Comparison of ENCODE assay signal across 10 cellular contexts in the genomic region with DNA sequence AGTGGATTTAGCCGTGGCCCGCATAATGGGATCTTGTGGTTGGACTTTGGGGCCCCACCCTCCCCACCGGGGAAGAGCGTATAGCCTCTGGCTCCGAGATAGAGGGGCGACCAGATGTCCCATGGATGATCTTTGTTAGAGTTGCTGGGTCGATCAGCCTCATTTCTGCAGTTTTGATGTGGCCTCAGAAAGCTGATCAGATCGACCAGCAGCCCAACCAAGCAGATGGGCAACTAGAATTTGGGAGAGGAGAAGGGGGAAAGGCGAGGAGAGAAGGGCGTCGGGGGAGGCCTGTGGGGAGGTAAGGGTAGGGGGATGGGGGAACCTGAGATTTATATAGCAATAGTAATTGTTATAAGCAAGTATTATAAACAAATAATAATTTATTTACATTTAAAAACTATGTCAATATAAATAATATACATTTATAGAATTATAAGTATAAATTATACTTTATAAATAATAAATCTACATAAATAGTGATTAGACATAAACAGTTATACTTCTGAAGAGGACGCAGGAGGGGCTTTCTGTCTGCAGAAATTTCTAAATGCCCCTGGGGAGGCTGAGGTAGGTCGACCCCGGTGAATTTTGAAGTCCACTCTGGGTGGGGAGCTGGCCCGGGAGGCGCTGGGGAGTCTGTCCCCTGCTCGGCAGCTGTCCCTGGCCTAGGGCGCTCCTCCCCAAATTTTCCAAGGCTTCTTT.
DNase-seq lines count a peak whose midpoint lies in the region; ATAC-seq and TF ChIP-seq lines count a peak whose summit lies in the region.
"Had no signal": no experiment of that assay in that cellular context is flagged by ENCODE, and none has a peak within 500 bp of the region (broad histone marks: within the 10 kb centered on the region; RNA-seq: fewer than 3 reads in every experiment).

No MANE protein-coding gene starts in this region.

- H3K36me3 Mint-ChIP-seq in activated T-cell treated with anti-CD3 and anti-CD28 coated beads, Interleukin-2, amount 50 U/mL, for 24 hours (ENCODE audit: low read depth) = no peaks in the 10 kb centered on the region

- H3K36me3 ChIP-seq in PC-9 (ENCODE audit: low read depth) (no peaks in the 10 kb centered on the region), hepatocyte (replicated peaks; ENCODE audit: insufficient read depth, low read depth) (no peaks in the 10 kb centered on the region), skeletal muscle tissue (ENCODE audit: control insufficient read depth in 3 of 3, insufficient read depth in 3 of 3, low read length in 3 of 3) (no peaks in the 10 kb centered on the region)
- H3K36me3 ChIP-seq: neutrophil, tibial artery had no signal

- H3K27ac Mint-ChIP-seq in activated T-cell treated with anti-CD3 and anti-CD28 coated beads, Interleukin-2, amount 50 U/mL, for 24 hours = no peak overlapping the region

- DNase-seq in activated T-cell treated with anti-CD3 and anti-CD28 coated beads, Interleukin-2, amount 50 U/mL, for 24 hours = no peak
- DNase-seq in activated T-cell treated with anti-CD3 and anti-CD28 coated beads, Interleukin-2, amount 50 U/mL, for 48 hours = no peak
- DNase-seq in PC-9 (no peak), hepatocyte (ENCODE audit: low spot score) (no peak), DMS53 treated with DMSO at 0.1 percent for 48 hours (lab: John Stamatoyannopoulos, UW; ENCODE audit: unreplicated experiment) (no peak)
- no peak for DNase-seq in stimulated activated CD4-positive, alpha-beta T cell treated with anti-CD3 and anti-CD28 coated beads, Interleukin-2, amount 100 ng/mL, for 24 hours

- H3K27ac ChIP-seq in PC-9 (no peak overlapping the region), hepatocyte (no peak overlapping the region), skeletal muscle tissue (ENCODE audit: low read depth, low read length) (peak overlapping the region; percentile 54)
- H3K27ac ChIP-seq: neutrophil had no signal

- H3K4me3 Mint-ChIP-seq in activated T-cell treated with anti-CD3 and anti-CD28 coated beads, Interleukin-2, amount 50 U/mL, for 24 hours = peak overlapping the region; percentile 23

- TF ChIP-seq CTCF in PC-9 (conservative IDR thresholded peaks at IDR 0.05) (no peak), hepatocyte (IDR thresholded peaks at IDR 0.05; ENCODE audit: poor library complexity) (no peak)

- peak overlapping the region; percentile 49; the same call in 1 of the 2 replicates for H3K4me3 ChIP-seq in PC-9
- H3K4me3 ChIP-seq in hepatocyte = no peak overlapping the region
- peak overlapping the region in 2 of 3 donors; percentile 51 to 54 for H3K4me3 ChIP-seq in skeletal muscle tissue (ENCODE audit: low read length in 3 of 3)

- peak overlapping the region; percentile 83 for H3K4me2 ChIP-seq in PC-9
- H3K4me2 ChIP-seq in hepatocyte = peak overlapping the region; percentile 76

- no peaks in the 10 kb centered on the region for H4K20me1 ChIP-seq in PC-9 (ENCODE audit: insufficient read depth)
- no peaks in the 10 kb centered on the region for H4K20me1 ChIP-seq in hepatocyte (ENCODE audit: insufficient read depth, poor library complexity, severe bottlenecking)

- H2AFZ ChIP-seq in PC-9 (peak overlapping the region; percentile 82), hepatocyte (peak overlapping the region; percentile 58)

- 77% methylated on average over 18 of the region's 18 CpGs for WGBS in hepatocyte (ENCODE audit: low lambda C conversion rate, missing lambda C conversion rate)

- intact Hi-C loops in PC-9 (cut with micrococcal nuclease; ENCODE audit: unreplicated experiment) = loop anchor here (2.0 kb wide), 1 partner anchor 394 kb away; no protein-coding TSS in a partner anchor

- POLR2A ChIA-PET in PC-9 (lab: Charles Lee; ENCODE audit: unreplicated experiment) = no interaction called here

- ATAC-seq in GM18907 (IDR thresholded peaks at IDR 0.05; ENCODE audit: unreplicated experiment) = no peak

- peaks cover 44% of the 10 kb centered on the region for H3K27me3 Mint-ChIP-seq in activated T-cell treated with anti-CD3 and anti-CD28 coated beads, Interleukin-2, amount 50 U/mL, for 24 hours

- no peaks in the 10 kb centered on the region for H3F3A ChIP-seq in PC-9 (ENCODE audit: insufficient read depth, low read depth)

- H3K9me2 ChIP-seq in PC-9 (ENCODE audit: insufficient read depth) (no peaks in the 10 kb centered on the region), hepatocyte (replicated peaks; ENCODE audit: insufficient read depth) (no peaks in the 10 kb centered on the region)

- CTCF ChIA-PET in PC-9 (lab: Charles Lee) = interaction anchor here (0.6 to 3.2 kb wide), 7 partner anchors 19 to 940 kb away, joined by 3 to 15 read pairs (median 6); no protein-coding TSS in a partner anchor

- no peaks in the 10 kb centered on the region for H3K79me2 ChIP-seq in PC-9 (ENCODE audit: low read depth)
- no peaks in the 10 kb centered on the region for H3K79me2 ChIP-seq in hepatocyte

- no TSS peak for BruUV-seq in PC-9 (replicated peaks; lab: Mats Ljungman, UMichigan)

- H3K4me1 Mint-ChIP-seq in activated T-cell treated with anti-CD3 and anti-CD28 coated beads, Interleukin-2, amount 50 U/mL, for 24 hours (ENCODE audit: low read depth) = peaks cover 19% of the 10 kb centered on the region

- H3K9me3 ChIP-seq in PC-9 (ENCODE audit: insufficient read depth, low read depth) (no peaks in the 10 kb centered on the region), hepatocyte (ENCODE audit: low read depth) (no peaks in the 10 kb centered on the region), skeletal muscle tissue (ENCODE audit: control insufficient read depth in 3 of 3, low read length in 3 of 3) (no peaks in the 10 kb centered on the region)
- H3K9me3 ChIP-seq: neutrophil, tibial artery had no signal

- H3K9ac ChIP-seq in skeletal muscle tissue (ENCODE audit: low read depth in 1 of 3, low read length in 3 of 3) = peak overlapping the region; percentile 51 to 72 (median 64)

- H3K27me3 ChIP-seq in PC-9 (ENCODE audit: insufficient read depth, low read depth) = peaks cover 25% of the 10 kb centered on the region
- peaks cover 16% of the 10 kb centered on the region for H3K27me3 ChIP-seq in hepatocyte
- H3K27me3 ChIP-seq in skeletal muscle tissue (ENCODE audit: control insufficient read depth in 3 of 3, insufficient read depth in 3 of 3, low read length in 3 of 3) = no peaks in the 10 kb centered on the region
- H3K27me3 ChIP-seq: tibial artery had no signal

- no peaks in the 10 kb centered on the region for H3K9me3 Mint-ChIP-seq in activated T-cell treated with anti-CD3 and anti-CD28 coated beads, Interleukin-2, amount 50 U/mL, for 24 hours

- H3K4me1 ChIP-seq in PC-9 (replicated peaks; ENCODE audit: insufficient read depth) = 0 out of 2 replicates have a peak, but pooled peaks cover 3% of the 10 kb centered on the region
- H3K4me1 ChIP-seq in hepatocyte (ENCODE audit: insufficient read depth) = no peaks in the 10 kb centered on the region
- H3K4me1 ChIP-seq in skeletal muscle tissue (ENCODE audit: control insufficient read depth in 3 of 3, insufficient read depth in 3 of 3, low read length in 3 of 3) = peaks cover 7 to 11% (median 10%) of the 10 kb centered on the region in 3 donors
